In the genomic region with DNA sequence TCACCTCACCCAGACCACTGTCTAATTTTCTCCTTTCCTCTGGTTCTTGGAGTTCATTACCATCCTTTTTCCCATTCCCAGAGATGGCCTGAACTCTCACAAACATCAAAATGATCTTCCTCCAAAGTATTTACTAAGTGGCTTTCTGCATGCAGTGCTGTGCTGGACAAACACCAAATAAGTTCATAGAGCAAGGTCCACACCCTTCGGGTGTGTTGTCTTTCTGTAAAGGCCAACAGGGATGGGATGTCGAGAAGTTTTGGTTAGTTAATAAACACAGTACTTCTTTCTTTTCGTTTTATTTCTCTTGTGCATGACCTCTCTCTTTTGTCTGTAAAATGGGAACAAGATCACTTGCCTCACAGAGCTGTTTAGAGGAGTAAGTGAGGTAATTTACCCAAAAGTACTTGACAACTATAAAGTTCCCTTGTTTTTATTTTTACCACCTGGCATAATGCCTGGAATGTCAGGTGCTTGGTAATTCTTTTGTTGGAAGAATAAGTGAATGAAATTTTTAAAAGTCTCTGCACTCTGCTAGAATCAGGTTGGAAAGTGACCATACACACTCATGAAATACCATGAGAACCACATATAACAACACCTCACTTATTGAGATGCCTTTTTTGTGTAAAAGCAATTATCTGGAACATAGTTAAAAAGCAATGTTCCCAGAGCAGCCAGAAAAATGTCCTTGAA, we compare ENCODE assay signal across 18 cellular contexts. TPM values are rescaled to one million over a fixed set of nuclear protein-coding genes. Genes with fewer than 3 reads are reported as not detected.
DNase-seq lines count a peak whose midpoint lies in the region; ATAC-seq and TF ChIP-seq lines count a peak whose summit lies in the region.
"Had no signal": no experiment of that assay in that cellular context is flagged by ENCODE, and none has a peak within 500 bp of the region (broad histone marks: within the 10 kb centered on the region; RNA-seq: fewer than 3 reads in every experiment).

No MANE protein-coding gene starts in this region.

- peaks cover 2% of the 10 kb centered on the region for H3K9me3 Mint-ChIP-seq in CD4-positive, alpha-beta T cell
- no peaks in the 10 kb centered on the region for H3K9me3 Mint-ChIP-seq in central memory CD8-positive, alpha-beta T cell
- H3K9me3 Mint-ChIP-seq: GM23338 had no signal

- H3K9ac ChIP-seq in rectal smooth muscle tissue (ENCODE audit: low read length): no peak overlapping the region

- H3K27ac ChIP-seq in CD4-positive, alpha-beta T cell (ENCODE audit: low read depth, low read length): no peak overlapping the region
- H3K27ac ChIP-seq in HEK293 (ENCODE audit: extremely low read depth, low read depth, low read length): no peak overlapping the region
- peak overlapping the region; percentile 14 for H3K27ac ChIP-seq in rectal smooth muscle tissue (ENCODE audit: low read depth, low read length)
- H3K27ac ChIP-seq in ascending aorta: no peak overlapping the region
- no peak overlapping the region for H3K27ac ChIP-seq in WERI-Rb-1
- H3K27ac ChIP-seq: C4-2B, SK-N-MC, VCaP had no signal

- H3K27ac Mint-ChIP-seq in CD4-positive, alpha-beta T cell: peak overlapping the region; percentile 93
- H3K27ac Mint-ChIP-seq in central memory CD8-positive, alpha-beta T cell (ENCODE audit: low read depth): peak overlapping the region; percentile 91
- H3K27ac Mint-ChIP-seq: GM23338 had no signal

- H3K4me1 Mint-ChIP-seq in CD4-positive, alpha-beta T cell (ENCODE audit: low read depth): peaks cover 87% of the 10 kb centered on the region
- H3K4me1 Mint-ChIP-seq in central memory CD8-positive, alpha-beta T cell: peaks cover 52% of the 10 kb centered on the region

- intact Hi-C loops in CD4-positive, alpha-beta T cell (cut with DNase I, micrococcal nuclease): no loop called here
- intact Hi-C loops in ascending aorta (cut with DNase I): loop anchor here (10.0 kb wide), 1 partner anchor 546 kb away; a partner anchor contains a TSS

- peaks cover 7% of the 10 kb centered on the region for H3K36me3 Mint-ChIP-seq in CD4-positive, alpha-beta T cell (ENCODE audit: low read depth)
- no peaks in the 10 kb centered on the region for H3K36me3 Mint-ChIP-seq in central memory CD8-positive, alpha-beta T cell (ENCODE audit: insufficient read depth)

- CTCF ChIA-PET in CD4-positive, alpha-beta T cell (lab: Charles Lee): interaction anchor here (1.3 kb wide), 1 partner anchor 11 kb away, joined by 4 read pairs; no protein-coding TSS in a partner anchor
- CTCF ChIA-PET in HEK293 (lab: Yijun Ruan, JAX): interaction anchor here (0.6 to 3.3 kb wide), 6 partner anchors 33 to 696 kb away, joined by 3 to 19 read pairs (median 3); no protein-coding TSS in a partner anchor

- no peak for ATAC-seq in CD4-positive, alpha-beta T cell (ENCODE audit: poor library complexity)
- ATAC-seq in central memory CD8-positive, alpha-beta T cell (replicated peaks; ENCODE audit: extremely low read depth, poor library complexity, severe bottlenecking): no peak
- no peak for ATAC-seq in HG03439 (IDR thresholded peaks at IDR 0.05; ENCODE audit: unreplicated experiment)
- ATAC-seq: GM23338 had no signal

- no peaks in the 10 kb centered on the region for H3K4me1 ChIP-seq in HEK293 (ENCODE audit: control insufficient read depth, insufficient read depth, low read length)
- peaks cover 2% of the 10 kb centered on the region for H3K4me1 ChIP-seq in rectal smooth muscle tissue (ENCODE audit: control insufficient read depth, insufficient read depth, low read length)
- peaks cover 0 to 3% of the 10 kb centered on the region in 2 donors for H3K4me1 ChIP-seq in ascending aorta

- POLR2A ChIA-PET in CD4-positive, alpha-beta T cell (lab: Charles Lee): interaction anchor here (2.0 kb wide), 1 partner anchor 20 kb away, joined by 4 read pairs; no protein-coding TSS in a partner anchor
- POLR2A ChIA-PET in HEK293 (lab: Yijun Ruan, JAX): no interaction called here

- H3K4me3 ChIP-seq in HEK293 (ENCODE audit: low read depth, low read length): no peak overlapping the region
- H3K4me3 ChIP-seq in rectal smooth muscle tissue (ENCODE audit: low read length): no peak overlapping the region
- no peak overlapping the region for H3K4me3 ChIP-seq in ascending aorta
- no peak overlapping the region for H3K4me3 ChIP-seq in WERI-Rb-1 (ENCODE audit: low read depth, low read length)
- H3K4me3 ChIP-seq: GM23338, SK-N-MC had no signal

- peak overlapping the region; percentile 21 for H3K4me3 Mint-ChIP-seq in CD4-positive, alpha-beta T cell
- no peak overlapping the region for H3K4me3 Mint-ChIP-seq in central memory CD8-positive, alpha-beta T cell
- H3K4me3 Mint-ChIP-seq: GM23338 had no signal

- H3K27me3 ChIP-seq in CD4-positive, alpha-beta T cell (ENCODE audit: control insufficient read depth, insufficient read depth, low read length): no peaks in the 10 kb centered on the region
- H3K27me3 ChIP-seq in rectal smooth muscle tissue (ENCODE audit: control insufficient read depth, insufficient read depth, low read length): no peaks in the 10 kb centered on the region
- H3K27me3 ChIP-seq in ascending aorta: no peaks in the 10 kb centered on the region
- H3K27me3 ChIP-seq in WERI-Rb-1 (ENCODE audit: insufficient read depth, low read depth, severe bottlenecking): no peaks in the 10 kb centered on the region

- H3K9me3 ChIP-seq in CD4-positive, alpha-beta T cell (ENCODE audit: control insufficient read depth, low read length): no peaks in the 10 kb centered on the region
- H3K9me3 ChIP-seq in HEK293 (ENCODE audit: control insufficient read depth, insufficient read depth, low read depth, low read length): no peaks in the 10 kb centered on the region
- H3K9me3 ChIP-seq in ascending aorta: no peaks in the 10 kb centered on the region
- no peaks in the 10 kb centered on the region for H3K9me3 ChIP-seq in WERI-Rb-1 (ENCODE audit: severe bottlenecking)

- H3K27me3 Mint-ChIP-seq in CD4-positive, alpha-beta T cell: no peaks in the 10 kb centered on the region
- no peaks in the 10 kb centered on the region for H3K27me3 Mint-ChIP-seq in central memory CD8-positive, alpha-beta T cell

- H3K36me3 ChIP-seq in HEK293 (ENCODE audit: control insufficient read depth in 2 of 2, insufficient read depth in 1 of 2, low read length in 2 of 2): no peaks in the 10 kb centered on the region
- no peaks in the 10 kb centered on the region for H3K36me3 ChIP-seq in rectal smooth muscle tissue (ENCODE audit: control insufficient read depth, insufficient read depth, low read length)
- H3K36me3 ChIP-seq in ascending aorta: no peaks in the 10 kb centered on the region
- H3K36me3 ChIP-seq in WERI-Rb-1: no peaks in the 10 kb centered on the region

- no peak for TF ChIP-seq CTCF in CD4-positive, alpha-beta T cell (IDR thresholded peaks at IDR 0.05)
- TF ChIP-seq CTCF in HEK293 (tag by site-specific recombination; IDR thresholded peaks at IDR 0.05) (no peak), ascending aorta (IDR thresholded peaks at IDR 0.05) (no peak), WERI-Rb-1 (IDR thresholded peaks at IDR 0.05; ENCODE audit: low read depth, low read length) (no peak)

- DNase-seq in CD4-positive, alpha-beta T cell: no peak
- no peak for DNase-seq in central memory CD8-positive, alpha-beta T cell (ENCODE audit: low spot score in 2 of 2)
- DNase-seq in SIG-M5 (lab: John Stamatoyannopoulos, UW) (no peak), ascending aorta (ENCODE audit: low spot score in 2 of 2) (no peak), WERI-Rb-1 (no peak)
- DNase-seq: activated CD8-positive, alpha-beta memory T cell treated with anti-CD3 and anti-CD28 coated beads, Interleukin-2, amount 50 U/mL, for 48 hours; midbrain; NCI-H2029 had no signal

TF ChIP-seq in HEK293, 187 proteins besides CTCF, POLR2A, EP300 and RAD21:
- TF ChIP-seq MYNN (tag by site-specific recombination; IDR thresholded peaks at IDR 0.05; ENCODE audit: borderline replicate concordance) (no peak), PRDM1 (tag by site-specific recombination; IDR thresholded peaks at IDR 0.05) (0 out of 2 replicates have a peak, but pooled peaks have one; percentile 19), ZNF266 (tag by site-specific recombination; IDR thresholded peaks at IDR 0.05; ENCODE audit: low read depth) (no peak), ZNF324 (tag by site-specific recombination; IDR thresholded peaks at IDR 0.05) (no peak), ZNF654 (tag by site-specific recombination; IDR thresholded peaks at IDR 0.05; ENCODE audit: low read depth) (no peak), ZNF426 (tag by site-specific recombination; IDR thresholded peaks at IDR 0.05) (no peak)
- TF ChIP-seq, protein P1, sequence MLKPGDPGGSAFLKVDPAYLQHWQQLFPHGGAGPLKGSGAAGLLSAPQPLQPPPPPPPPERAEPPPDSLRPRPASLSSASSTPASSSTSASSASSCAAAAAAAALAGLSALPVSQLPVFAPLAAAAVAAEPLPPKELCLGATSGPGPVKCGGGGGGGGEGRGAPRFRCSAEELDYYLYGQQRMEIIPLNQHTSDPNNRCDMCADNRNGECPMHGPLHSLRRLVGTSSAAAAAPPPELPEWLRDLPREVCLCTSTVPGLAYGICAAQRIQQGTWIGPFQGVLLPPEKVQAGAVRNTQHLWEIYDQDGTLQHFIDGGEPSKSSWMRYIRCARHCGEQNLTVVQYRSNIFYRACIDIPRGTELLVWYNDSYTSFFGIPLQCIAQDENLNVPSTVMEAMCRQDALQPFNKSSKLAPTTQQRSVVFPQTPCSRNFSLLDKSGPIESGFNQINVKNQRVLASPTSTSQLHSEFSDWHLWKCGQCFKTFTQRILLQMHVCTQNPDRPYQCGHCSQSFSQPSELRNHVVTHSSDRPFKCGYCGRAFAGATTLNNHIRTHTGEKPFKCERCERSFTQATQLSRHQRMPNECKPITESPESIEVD (tag by site-specific recombination; IDR thresholded peaks at IDR 0.05): peak; percentile 22; the same call in 1 of the 2 replicates
- TF ChIP-seq, protein P2, sequence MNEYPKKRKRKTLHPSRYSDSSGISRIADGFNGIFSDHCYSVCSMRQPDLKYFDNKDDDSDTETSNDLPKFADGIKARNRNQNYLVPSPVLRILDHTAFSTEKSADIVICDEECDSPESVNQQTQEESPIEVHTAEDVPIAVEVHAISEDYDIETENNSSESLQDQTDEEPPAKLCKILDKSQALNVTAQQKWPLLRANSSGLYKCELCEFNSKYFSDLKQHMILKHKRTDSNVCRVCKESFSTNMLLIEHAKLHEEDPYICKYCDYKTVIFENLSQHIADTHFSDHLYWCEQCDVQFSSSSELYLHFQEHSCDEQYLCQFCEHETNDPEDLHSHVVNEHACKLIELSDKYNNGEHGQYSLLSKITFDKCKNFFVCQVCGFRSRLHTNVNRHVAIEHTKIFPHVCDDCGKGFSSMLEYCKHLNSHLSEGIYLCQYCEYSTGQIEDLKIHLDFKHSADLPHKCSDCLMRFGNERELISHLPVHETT (tag by site-specific recombination; IDR thresholded peaks at IDR 0.05): no peak

RNA-seq across cellular contexts. Expression of a gene that starts 22.8 kb away (rescaled TPM):
- not detected for total RNA-seq in CD4-positive, alpha-beta T cell
- total RNA-seq in ascending aorta: not detected
- total RNA-seq: astrocyte, GM23338, LHCN-M2, posterior vena cava had no signal

RNA-seq across cellular contexts. Expression of a gene that starts 56.2 kb away (rescaled TPM):
- 10 to 100 TPM; 28.2 to 30.8 TPM for total RNA-seq in CD4-positive, alpha-beta T cell
- 6.0 TPM for total RNA-seq in ascending aorta

RNA-seq across cellular contexts. Expression of a gene that starts 56.3 kb away (rescaled TPM):
- 1 to 10 TPM; 3.6 to 4.4 TPM for total RNA-seq in CD4-positive, alpha-beta T cell
- 5.5 TPM for total RNA-seq in ascending aorta
